Comparison of ENCODE assay signal across 25 cellular contexts in the genomic region with DNA sequence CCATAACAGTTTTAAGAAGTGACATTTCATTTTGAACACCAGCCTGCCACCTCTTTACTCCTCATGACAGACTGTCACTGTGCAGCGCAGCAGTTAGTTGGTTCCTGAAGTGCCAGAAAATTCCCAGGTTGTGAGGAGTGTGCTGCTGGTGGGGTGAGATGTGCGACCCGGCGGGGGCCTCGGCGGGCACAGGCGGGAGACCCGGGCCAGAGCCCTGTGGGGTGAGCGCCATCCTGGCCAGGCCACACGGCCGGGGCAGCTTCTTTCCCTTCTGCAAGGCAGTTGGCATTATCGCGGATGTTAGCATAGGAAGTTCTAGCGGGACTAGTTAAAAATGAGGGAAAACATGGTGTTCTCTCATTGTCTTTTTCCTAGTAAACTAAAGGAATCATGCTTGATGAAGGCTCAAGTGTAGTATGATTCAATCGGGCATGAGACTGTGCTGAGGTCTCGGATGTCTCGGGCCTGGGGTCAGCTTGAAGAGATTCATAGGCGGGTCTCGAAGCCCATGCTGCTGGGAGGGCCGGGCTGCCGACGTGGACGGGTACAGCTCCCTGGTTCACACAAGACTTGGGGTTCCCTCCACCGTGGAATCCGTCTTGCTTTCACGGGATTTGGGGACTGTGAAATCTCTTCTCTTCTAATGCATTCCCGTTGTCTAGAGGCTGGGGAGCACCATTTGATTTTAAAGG.
"Had no signal": no experiment of that assay in that cellular context is flagged by ENCODE, and none has a peak within 500 bp of the region (broad histone marks: within the 10 kb centered on the region; RNA-seq: fewer than 3 reads in every experiment).

No MANE protein-coding gene starts in this region.

- H3K4me3 ChIP-seq: coronary artery, esophagus muscularis mucosa, gastroesophageal sphincter, heart left ventricle, left lung, mucosa of descending colon, ovary, psoas muscle, sigmoid colon, spleen had no signal

- H3K27ac ChIP-seq: coronary artery, esophagus muscularis mucosa, foreskin keratinocyte, gastroesophageal sphincter, heart left ventricle, left lung, ovary, psoas muscle, sigmoid colon, spleen had no signal

- H3K27me3 ChIP-seq: esophagus muscularis mucosa, foreskin keratinocyte, gastroesophageal sphincter, heart left ventricle, left lung, ovary, sigmoid colon, spleen had no signal

- H3K9me3 ChIP-seq: esophagus muscularis mucosa, gastroesophageal sphincter, heart left ventricle, left lung, mucosa of descending colon, ovary, psoas muscle, sigmoid colon had no signal

- DNase-seq: dermis blood vessel endothelial cell; effector memory CD4-positive, alpha-beta T cell; foreskin keratinocyte; hippocampal formation; left cardiac atrium; left lung; mesenchymal stem cell; mucosa of descending colon; naive B cell; ovary; right cardiac atrium; sigmoid colon; spleen; stimulated activated CD4-positive, alpha-beta T cell treated with anti-CD3 and anti-CD28 coated beads, Interleukin-4, amount 100 ng/mL, for 4 hours; stimulated activated naive CD8-positive, alpha-beta T cell treated with anti-CD3 and anti-CD28 coated beads, Interleukin-15, Interleukin-2, amounts not matched to agents 100 U/mL and 50 U/mL, for 24 hours; trophoblast cell had no signal

- H3K36me3 ChIP-seq: heart left ventricle, left lung, ovary, sigmoid colon had no signal

- FAIRE-seq: endothelial cell of umbilical vein, islet of Langerhans had no signal

- ATAC-seq: foreskin keratinocyte; gastroesophageal sphincter; heart left ventricle; left cardiac atrium; left lung; mucosa of descending colon; natural killer cell treated with Interleukin-12 subunit alpha and Interleukin-12 subunit beta and Interleukin-15 and Interleukin-18, amount 100 ng/mL, for 72 hours; psoas muscle; right cardiac atrium; stimulated activated memory B cell treated with anti-CD40 and anti-IgM and Interleukin-4, amounts not matched to agents 10 μg/mL and 1 μg/mL and 100 μg/mL, for 72 hours; stimulated activated naive CD8-positive, alpha-beta T cell treated with anti-CD3 and anti-CD28 coated beads, Interleukin-15, Interleukin-2, amounts not matched to agents 100 U/mL and 50 U/mL, for 24 hours had no signal

- H3K4me1 ChIP-seq: left lung had no signal
